Comparison of ENCODE assay signal across 8 cellular contexts in the genomic region with DNA sequence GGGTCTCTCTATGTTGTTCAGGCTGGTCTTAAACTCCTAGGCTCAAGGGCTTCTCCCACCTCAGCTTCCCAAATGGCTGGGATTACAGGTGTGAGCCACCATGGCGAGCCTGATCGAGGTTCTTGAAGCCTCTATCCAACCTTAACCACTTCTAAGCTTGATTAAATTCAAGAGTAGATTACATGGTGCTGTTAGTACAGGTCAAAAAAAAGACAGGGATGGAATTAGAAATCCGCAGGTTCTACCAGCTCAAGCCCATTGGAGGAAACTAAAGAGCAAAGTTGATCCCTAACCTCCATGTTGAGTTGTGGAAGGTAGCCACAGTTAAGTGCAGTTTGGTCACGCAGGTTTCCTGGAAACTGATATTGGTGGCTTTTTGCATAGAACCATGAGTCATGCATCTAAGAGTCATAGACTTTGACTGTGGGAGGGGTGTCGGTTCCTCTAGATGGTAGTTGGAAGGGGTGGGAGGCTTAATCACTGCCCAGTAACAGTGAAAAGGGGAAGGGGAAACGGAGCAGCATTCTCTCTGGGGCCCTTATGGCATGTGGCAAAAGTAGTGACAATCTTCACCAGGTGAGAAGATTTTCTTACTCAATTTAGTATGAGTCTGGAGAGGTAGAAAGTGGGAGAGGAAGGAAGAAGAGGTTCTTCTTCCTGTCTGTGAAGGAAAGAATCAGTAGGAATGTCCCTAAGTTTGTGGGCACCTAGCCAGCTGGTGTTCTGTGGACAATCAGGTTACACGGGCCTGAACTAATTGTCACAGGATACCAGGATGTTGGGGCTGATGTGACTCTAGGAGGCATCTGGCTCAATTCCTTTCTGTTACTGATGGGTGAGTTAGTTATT. TPM values are rescaled to one million over a fixed set of nuclear protein-coding genes. Genes with fewer than 3 reads are reported as not detected.
A peak's percentile ranks its signal among the peaks of the same experiment; 100 is the strongest.
DNase-seq lines count a peak whose midpoint lies in the region; ATAC-seq and TF ChIP-seq lines count a peak whose summit lies in the region.

No MANE protein-coding gene starts in this region.

- H3K27me3 Mint-ChIP-seq in stimulated activated naive B cell treated with anti-CD40 and anti-IgM and Interleukin-4, amounts not matched to agents 10 μg/mL and 1 μg/mL and 100 μg/mL, for 72 hours, result no peaks in the 10 kb centered on the region
- H3K27me3 Mint-ChIP-seq in HFFc6 (ENCODE audit: insufficient read depth), result no peaks in the 10 kb centered on the region; the same call in none of the 2 replicates

- intact Hi-C loops in colonic mucosa (cut with DNase I), result no loop called here

- H3K9me3 Mint-ChIP-seq in stimulated activated naive B cell treated with anti-CD40 and anti-IgM and Interleukin-4, amounts not matched to agents 10 μg/mL and 1 μg/mL and 100 μg/mL, for 72 hours, result peaks cover 0 to 2% of the 10 kb centered on the region in 2 donors
- H3K9me3 Mint-ChIP-seq in HFFc6, result no peaks in the 10 kb centered on the region

- H3K9me3 ChIP-seq in colonic mucosa, result no peaks in the 10 kb centered on the region

- TF ChIP-seq CTCF in colonic mucosa (IDR thresholded peaks at IDR 0.05) (no peak), HFFc6 (IDR thresholded peaks at IDR 0.05) (no peak)

- DNase-seq in T follicular helper cell (ENCODE audit: low read depth) (peak; percentile 36), colonic mucosa (no peak), NCI-H526 treated with DMSO at 0.1 percent for 48 hours (lab: John Stamatoyannopoulos, UW) (no peak), NCI-H345 treated with DMSO at 0.1 percent for 48 hours (lab: John Stamatoyannopoulos, UW; ENCODE audit: unreplicated experiment) (no peak), HFFc6 (no peak)
- DNase-seq in stimulated activated naive B cell treated with anti-CD40 and anti-IgM and Interleukin-4, amounts not matched to agents 10 μg/mL and 1 μg/mL and 100 μg/mL, for 72 hours, result peak; percentile 76

- H3K4me1 Mint-ChIP-seq in stimulated activated naive B cell treated with anti-CD40 and anti-IgM and Interleukin-4, amounts not matched to agents 10 μg/mL and 1 μg/mL and 100 μg/mL, for 72 hours, result peaks cover 47 to 84% of the 10 kb centered on the region in 2 donors
- H3K4me1 Mint-ChIP-seq in HFFc6 (ENCODE audit: low read depth), result no peaks in the 10 kb centered on the region

- no peaks in the 10 kb centered on the region for H3K36me3 ChIP-seq in colonic mucosa

- ATAC-seq in GM18867 (IDR thresholded peaks at IDR 0.05; ENCODE audit: unreplicated experiment) (peak; percentile 57), HG02885 (IDR thresholded peaks at IDR 0.05; ENCODE audit: poor library complexity, unreplicated experiment) (peak; percentile 58)
- ATAC-seq in stimulated activated naive B cell treated with anti-CD40 and anti-IgM and Interleukin-4, amounts not matched to agents 10 μg/mL and 1 μg/mL and 100 μg/mL, for 72 hours (replicated peaks), result peak; percentile 90

- peak overlapping the region; percentile 96 for H3K27ac Mint-ChIP-seq in stimulated activated naive B cell treated with anti-CD40 and anti-IgM and Interleukin-4, amounts not matched to agents 10 μg/mL and 1 μg/mL and 100 μg/mL, for 72 hours
- no peak overlapping the region for H3K27ac Mint-ChIP-seq in HFFc6

- no peak overlapping the region for H3K4me3 ChIP-seq in colonic mucosa

- peak overlapping the region; percentile 69 to 73 for H3K4me3 Mint-ChIP-seq in stimulated activated naive B cell treated with anti-CD40 and anti-IgM and Interleukin-4, amounts not matched to agents 10 μg/mL and 1 μg/mL and 100 μg/mL, for 72 hours
- H3K4me3 Mint-ChIP-seq in HFFc6, result no peak overlapping the region

- no peak overlapping the region for H3K9ac ChIP-seq in colonic mucosa (ENCODE audit: low read depth in 2 of 2, low read length in 2 of 2)

- peak overlapping the region; percentile 5 for H3K27ac ChIP-seq in colonic mucosa

- peaks cover 37 to 57% of the 10 kb centered on the region in 2 donors for H3K36me3 Mint-ChIP-seq in stimulated activated naive B cell treated with anti-CD40 and anti-IgM and Interleukin-4, amounts not matched to agents 10 μg/mL and 1 μg/mL and 100 μg/mL, for 72 hours
- no peaks in the 10 kb centered on the region for H3K36me3 Mint-ChIP-seq in HFFc6 (ENCODE audit: low read depth)

- no peaks in the 10 kb centered on the region for H3K27me3 ChIP-seq in colonic mucosa

- H3K4me1 ChIP-seq in colonic mucosa, result no peaks in the 10 kb centered on the region

RNA-seq across cellular contexts. Expression of a gene that starts 7.0 kb away (rescaled TPM):
- 10 to 100 TPM in 1 of 2 donors, 1 to 10 TPM in 1; 7.4 to 15.8 TPM for total RNA-seq in colonic mucosa
- not detected for total RNA-seq in HFFc6 (2021; fragmentation: NEBNext Ultra II Directional; extraction: Animal tissue kit (Norgen Biotek cat#: 25700))

Comparison
In these comparisons a context has a peak if more than half of its experiments do, and no peak if none do; other contexts are left out.
1. DNase-seq: peak in T follicular helper cell (single experiment) and stimulated activated naive B cell treated with anti-CD40 and anti-IgM and Interleukin-4, amounts not matched to agents 10 μg/mL and 1 μg/mL and 100 μg/mL, for 72 hours (single experiment); none in colonic mucosa (single experiment), NCI-H526 treated with DMSO at 0.1 percent for 48 hours (single experiment), NCI-H345 treated with DMSO at 0.1 percent for 48 hours (single experiment) and HFFc6 (single experiment).
2. RNA of a gene that starts 7.0 kb away (total RNA-seq): 7.4 to 15.8 TPM in colonic mucosa; not detected in HFFc6; every median in the first group is over 4 times any median in the second.
3. Peak in every context shown above with its lines, with median percentiles within 50 percentile points of each other: ATAC-seq.